In genomic region chr11:119100246-119100959, GRCh38 we compare ENCODE assay signal across 8 cellular contexts. TPM values are rescaled to one million over a fixed set of nuclear protein-coding genes. Genes with fewer than 3 reads are reported as not detected.
A peak's percentile ranks its signal among the peaks of the same experiment; 100 is the strongest.
DNase-seq lines count a peak whose midpoint lies in the region; ATAC-seq, FAIRE-seq and TF ChIP-seq lines count a peak whose summit lies in the region.

No MANE protein-coding gene starts in this region.

- H3K56ac ChIP-seq in mesendoderm (ENCODE audit: low read length) = peak overlapping the region; percentile 97

- peak; percentile 65 for TF ChIP-seq CTCF in brain microvascular endothelial cell (IDR thresholded peaks at IDR 0.05; ENCODE audit: low read depth, low read length, missing control alignments)

- H3K4me3 ChIP-seq in brain microvascular endothelial cell (ENCODE audit: low read depth, low read length) (peak overlapping the region; percentile 85), mesendoderm (ENCODE audit: low read length) (peak overlapping the region; percentile 84)

- no CpG with 5 or more reads among the region's 11 CpGs for WGBS in mesendoderm (ENCODE audit: extremely low coverage, insufficient coverage, low lambda C conversion rate)

- peak overlapping the region; percentile 73 for H3K23ac ChIP-seq in mesendoderm (ENCODE audit: low read length)

- H3K79me1 ChIP-seq in mesendoderm (ENCODE audit: low read length) = peaks cover 5% of the 10 kb centered on the region

- H3K27me3 ChIP-seq in brain microvascular endothelial cell (replicated peaks) (no peaks in the 10 kb centered on the region), mesendoderm (ENCODE audit: insufficient read depth, low read length, poor library complexity) (no peaks in the 10 kb centered on the region)

- peak overlapping the region; percentile 58 for H3K4me2 ChIP-seq in mesendoderm (ENCODE audit: low read length)

- H2BK5ac ChIP-seq in mesendoderm (ENCODE audit: low read length) = no peak overlapping the region

- DNase-seq in ELR (ENCODE audit: low read depth) (peak; percentile 65), NCI-H460 (ENCODE audit: extremely low read depth, low read depth) (peak; percentile 46), brain microvascular endothelial cell (peak; percentile 34), mesendoderm (peak; percentile 64), ureter (ENCODE audit: low spot score) (no peak), medulla oblongata (ENCODE audit: extremely low spot score) (no peak)

- no peak for ATAC-seq in HG02852 (IDR thresholded peaks at IDR 0.05; ENCODE audit: unreplicated experiment)

- no peak overlapping the region for H2BK120ac ChIP-seq in mesendoderm (ENCODE audit: low read depth, low read length)

- peak overlapping the region; percentile 94 for H3K9ac ChIP-seq in mesendoderm (ENCODE audit: low read length)

- peak overlapping the region; percentile 82 for H2AK5ac ChIP-seq in mesendoderm (ENCODE audit: low read length)

- no peak overlapping the region for H3K27ac ChIP-seq in brain microvascular endothelial cell
- H3K27ac ChIP-seq in mesendoderm (ENCODE audit: low read depth, low read length) = no peak overlapping the region

- H3K36me3 ChIP-seq in brain microvascular endothelial cell (replicated peaks) (peaks cover 17% of the 10 kb centered on the region), mesendoderm (ENCODE audit: control insufficient read depth, insufficient read depth, low read length) (peaks cover 4% of the 10 kb centered on the region)

- peak; percentile 83 for FAIRE-seq in A204.1 (lab: Jason Lieb, UNC)

- no peak overlapping the region for H3K18ac ChIP-seq in mesendoderm (ENCODE audit: low read length)

- in situ Hi-C loops in brain microvascular endothelial cell (cut with HindIII; ENCODE audit: low pct_ligation_motif_present, low sequenced_read_pairs) = no loop called here

- H2BK15ac ChIP-seq in mesendoderm (replicated peaks; ENCODE audit: low read depth) = no peak overlapping the region

- H3K4me1 ChIP-seq in mesendoderm (ENCODE audit: control insufficient read depth, low read depth, low read length) = peaks cover 5% of the 10 kb centered on the region

- H4K5ac ChIP-seq in mesendoderm (ENCODE audit: low read length) = no peak overlapping the region

- no peak overlapping the region for H3K4ac ChIP-seq in mesendoderm (ENCODE audit: low read depth, low read length)

- no peak overlapping the region for H4K8ac ChIP-seq in mesendoderm (ENCODE audit: low read depth, low read length)

- peaks cover 6% of the 10 kb centered on the region for H3K79me2 ChIP-seq in mesendoderm (ENCODE audit: control insufficient read depth, insufficient read depth, low read length)

RNA-seq across cellular contexts. Expression of gene DPAGT1, which starts 1.2 kb away (rescaled TPM):
- total RNA-seq in NCI-H460 (2014; rRNA removed; shearing (Covaris generic)) = 42.1 and 44.0 TPM in 2 replicates
- polyA plus RNA-seq in NCI-H460 (2014; cell fraction: nucleus; rRNA removed) = 85.7 and 92.9 TPM in 2 replicates
- polyA plus RNA-seq in mesendoderm (2013, experiment 1 of 2) = 41.4 TPM
- polyA plus RNA-seq in mesendoderm (2013, experiment 2 of 2) = 40.9 TPM
- 45.4 TPM for total RNA-seq in ureter

RNA-seq across cellular contexts. Expression of gene C2CD2L, which starts 6.7 kb away (rescaled TPM):
- 6.4 and 13.7 TPM in 2 replicates for total RNA-seq in NCI-H460 (2014; rRNA removed; shearing (Covaris generic))
- polyA plus RNA-seq in NCI-H460 (2014; cell fraction: nucleus; rRNA removed) = 9.0 and 14.4 TPM in 2 replicates
- 2.1 TPM for polyA plus RNA-seq in mesendoderm (2013, experiment 1 of 2)
- polyA plus RNA-seq in mesendoderm (2013, experiment 2 of 2) = 2.0 TPM
- 10.1 TPM for total RNA-seq in ureter

RNA-seq across cellular contexts. Expression of gene HMBS, which starts 15.7 kb away (rescaled TPM):
- total RNA-seq in NCI-H460 (2014; rRNA removed; shearing (Covaris generic)) = 8.2 and 9.4 TPM in 2 replicates
- 10.6 and 26.6 TPM in 2 replicates for polyA plus RNA-seq in NCI-H460 (2014; cell fraction: nucleus; rRNA removed)
- polyA plus RNA-seq in mesendoderm (2013, experiment 1 of 2) = 40.0 TPM
- 37.8 TPM for polyA plus RNA-seq in mesendoderm (2013, experiment 2 of 2)
- total RNA-seq in ureter = 26.4 TPM

RNA-seq across cellular contexts. Expression of gene HINFP, which starts 21.0 kb away (rescaled TPM):
- total RNA-seq in NCI-H460 (2014; rRNA removed; shearing (Covaris generic)) = 11.5 and 13.6 TPM in 2 replicates
- 20.9 and 27.6 TPM in 2 replicates for polyA plus RNA-seq in NCI-H460 (2014; cell fraction: nucleus; rRNA removed)
- polyA plus RNA-seq in mesendoderm (2013, experiment 1 of 2) = 17.5 TPM
- 18.8 TPM for polyA plus RNA-seq in mesendoderm (2013, experiment 2 of 2)
- total RNA-seq in ureter = 28.8 TPM

RNA-seq across cellular contexts. Expression of gene VPS11, which starts 32.8 kb away (rescaled TPM):
- total RNA-seq in NCI-H460 (2014; rRNA removed; shearing (Covaris generic)) = 8.9 and 11.1 TPM in 2 replicates
- 13.1 and 14.5 TPM in 2 replicates for polyA plus RNA-seq in NCI-H460 (2014; cell fraction: nucleus; rRNA removed)
- polyA plus RNA-seq in mesendoderm (2013, experiment 1 of 2) = 14.4 TPM
- 13.2 TPM for polyA plus RNA-seq in mesendoderm (2013, experiment 2 of 2)
- total RNA-seq in ureter = 38.6 TPM

Comparison
In these comparisons a context has a peak if more than half of its experiments do, and no peak if none do; other contexts are left out.
1. DNase-seq: peak in ELR (single experiment), NCI-H460 (single experiment), brain microvascular endothelial cell (single experiment) and mesendoderm (single experiment); none in ureter (single experiment) and medulla oblongata (single experiment).